In the genomic region with DNA sequence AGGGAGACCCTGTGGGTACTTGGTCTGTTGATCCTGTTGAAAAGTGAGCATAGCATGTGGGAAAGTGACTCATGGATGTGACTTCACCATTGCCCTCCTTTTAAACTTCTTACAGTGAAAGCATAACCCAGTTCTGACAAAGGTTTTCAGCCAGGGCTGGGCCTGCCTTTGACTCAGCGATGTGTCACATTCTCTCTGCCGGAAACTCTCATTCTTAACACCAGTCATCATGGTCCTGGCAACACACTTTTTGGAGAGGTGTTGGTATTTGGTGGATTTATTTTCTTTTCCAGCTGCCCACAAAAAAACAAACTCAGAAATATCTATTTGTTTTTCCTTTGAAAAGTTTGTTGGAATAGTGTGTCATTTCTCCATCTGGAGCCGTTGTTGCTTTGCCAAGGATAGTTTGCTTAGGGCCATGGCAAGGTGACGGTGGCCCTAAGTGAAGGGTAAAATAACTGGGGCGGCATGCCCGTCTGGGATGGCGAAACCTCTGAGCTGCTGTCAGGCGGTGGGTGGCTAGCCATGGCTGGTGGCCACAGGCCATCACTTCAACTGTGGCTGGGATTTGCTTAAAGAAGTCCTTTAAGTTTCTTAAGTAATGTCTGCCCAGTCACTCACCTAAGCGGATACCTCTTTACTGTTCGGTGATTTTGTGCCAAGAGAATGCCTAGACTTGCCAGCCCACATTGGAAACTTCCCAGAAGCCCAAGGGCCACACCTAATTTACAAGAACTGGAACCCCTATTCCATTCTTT, we compare ENCODE assay signal across 1 cellular context.
TF ChIP-seq lines count a peak whose summit lies in the region.

No MANE protein-coding gene starts in this region.

TF ChIP-seq in HCT116, 20 proteins besides CTCF, POLR2A, EP300 and RAD21 (continued from another document):
- TF ChIP-seq, protein P1, sequence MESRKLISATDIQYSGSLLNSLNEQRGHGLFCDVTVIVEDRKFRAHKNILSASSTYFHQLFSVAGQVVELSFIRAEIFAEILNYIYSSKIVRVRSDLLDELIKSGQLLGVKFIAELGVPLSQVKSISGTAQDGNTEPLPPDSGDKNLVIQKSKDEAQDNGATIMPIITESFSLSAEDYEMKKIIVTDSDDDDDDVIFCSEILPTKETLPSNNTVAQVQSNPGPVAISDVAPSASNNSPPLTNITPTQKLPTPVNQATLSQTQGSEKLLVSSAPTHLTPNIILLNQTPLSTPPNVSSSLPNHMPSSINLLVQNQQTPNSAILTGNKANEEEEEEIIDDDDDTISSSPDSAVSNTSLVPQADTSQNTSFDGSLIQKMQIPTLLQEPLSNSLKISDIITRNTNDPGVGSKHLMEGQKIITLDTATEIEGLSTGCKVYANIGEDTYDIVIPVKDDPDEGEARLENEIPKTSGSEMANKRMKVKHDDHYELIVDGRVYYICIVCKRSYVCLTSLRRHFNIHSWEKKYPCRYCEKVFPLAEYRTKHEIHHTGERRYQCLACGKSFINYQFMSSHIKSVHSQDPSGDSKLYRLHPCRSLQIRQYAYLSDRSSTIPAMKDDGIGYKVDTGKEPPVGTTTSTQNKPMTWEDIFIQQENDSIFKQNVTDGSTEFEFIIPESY (IDR thresholded peaks at IDR 0.05; ENCODE audit: extremely low read depth, insufficient replicate concordance, low read length), result no peak
